In the genomic region with DNA sequence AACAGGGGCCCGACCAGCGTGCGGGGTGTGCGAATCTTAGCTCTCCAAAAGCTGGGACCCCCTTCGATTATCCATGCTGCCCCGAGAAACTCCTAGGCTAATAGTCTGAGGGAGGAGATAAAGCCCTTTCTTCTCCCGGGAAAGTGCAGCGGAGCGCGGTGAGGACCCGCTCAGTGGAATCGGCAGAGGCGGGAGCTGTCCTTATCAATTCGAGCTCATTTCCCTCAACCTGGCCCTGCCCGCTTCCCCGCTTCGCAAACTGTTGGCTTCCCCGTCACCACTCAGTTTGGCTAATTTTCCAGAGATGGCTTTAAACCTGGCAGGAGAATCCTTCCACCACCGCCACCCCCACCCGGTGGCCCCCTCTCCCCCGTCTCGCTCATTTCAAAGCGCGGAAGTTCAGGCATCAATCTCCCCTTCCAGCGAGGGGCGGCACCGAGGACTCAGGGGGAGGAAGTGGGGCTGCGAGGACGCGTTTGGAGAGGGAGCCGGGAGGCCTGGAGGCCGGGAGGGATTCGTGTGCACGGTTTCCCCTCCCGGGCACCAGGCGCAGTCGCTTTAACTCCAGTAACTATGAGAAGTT, we compare ENCODE assay signal across 9 cellular contexts. TPM values are rescaled to one million over a fixed set of nuclear protein-coding genes. Genes with fewer than 3 reads are reported as not detected.
DNase-seq lines count a peak whose midpoint lies in the region; ATAC-seq and TF ChIP-seq lines count a peak whose summit lies in the region.
"Had no signal": no experiment of that assay in that cellular context is flagged by ENCODE, and none has a peak within 500 bp of the region (broad histone marks: within the 10 kb centered on the region; RNA-seq: fewer than 3 reads in every experiment).

No MANE protein-coding gene starts in this region.

- intact Hi-C loops in testis (cut with DNase I; ENCODE audit: low total_unique reads), result no loop called here

- H3K36me3 ChIP-seq in testis (ENCODE audit: low read depth, missing control alignments), result no peaks in the 10 kb centered on the region

- no peaks in the 10 kb centered on the region for H3K9me3 Mint-ChIP-seq in activated naive CD4-positive, alpha-beta T cell treated with anti-CD3 and anti-CD28 coated beads, Interleukin-2, amount 50 U/mL, for 24 hours
- H3K9me3 Mint-ChIP-seq in activated naive CD4-positive, alpha-beta T cell treated with anti-CD3 and anti-CD28 coated beads, Interleukin-2, amount 10 ng/mL, durations not matched to agents 7 days and 5 days, result no peaks in the 10 kb centered on the region
- no peaks in the 10 kb centered on the region for H3K9me3 Mint-ChIP-seq in activated T-helper 17 cell treated with anti-CD3 and anti-CD28 coated beads, Interleukin-2, amount 50 U/mL, for 72 hours

- 1% methylated on average over 18 to 37 of the region's 37 CpGs for WGBS in testis, 2 donors

- TF ChIP-seq POLR2A in testis (IDR thresholded peaks at IDR 0.05), result no peak

- peak overlapping the region; percentile 36 for H3K4me3 Mint-ChIP-seq in activated naive CD4-positive, alpha-beta T cell treated with anti-CD3 and anti-CD28 coated beads, Interleukin-2, amount 50 U/mL, for 24 hours
- no peak overlapping the region for H3K4me3 Mint-ChIP-seq in activated naive CD4-positive, alpha-beta T cell treated with anti-CD3 and anti-CD28 coated beads, Interleukin-2, amount 10 ng/mL, durations not matched to agents 7 days and 5 days
- H3K4me3 Mint-ChIP-seq in activated T-helper 17 cell treated with anti-CD3 and anti-CD28 coated beads, Interleukin-2, amount 50 U/mL, for 72 hours, result peak overlapping the region; percentile 35

- no peak overlapping the region for H3K27ac ChIP-seq in testis
- H3K27ac ChIP-seq: VCaP had no signal

- no peak for DNase-seq in activated naive CD4-positive, alpha-beta T cell treated with anti-CD3 and anti-CD28 coated beads, Interleukin-2, amount 10 ng/mL, durations not matched to agents 7 days and 5 days
- peak; percentile 88 for DNase-seq in left kidney (ENCODE audit: low read depth, low spot score)
- DNase-seq in testis, result no peak
- no peak for DNase-seq in stimulated activated naive CD4-positive, alpha-beta T cell (lab: John Stamatoyannopoulos, UW)
- no peak for DNase-seq in HCEC 1CT

- CTCF ChIA-PET in activated naive CD4-positive, alpha-beta T cell treated with anti-CD3 and anti-CD28 coated beads, Interleukin-2, amount 10 ng/mL, durations not matched to agents 7 days and 5 days (lab: Charles Lee), result interaction anchor here (0.6 kb wide), 1 partner anchor 1689 kb away, joined by 3 read pairs; no protein-coding TSS in a partner anchor

- no peaks in the 10 kb centered on the region for H3K27me3 ChIP-seq in testis

- no peak overlapping the region for H3K27ac Mint-ChIP-seq in activated naive CD4-positive, alpha-beta T cell treated with anti-CD3 and anti-CD28 coated beads, Interleukin-2, amount 50 U/mL, for 24 hours
- H3K27ac Mint-ChIP-seq in activated naive CD4-positive, alpha-beta T cell treated with anti-CD3 and anti-CD28 coated beads, Interleukin-2, amount 10 ng/mL, durations not matched to agents 7 days and 5 days, result no peak overlapping the region
- H3K27ac Mint-ChIP-seq in activated T-helper 17 cell treated with anti-CD3 and anti-CD28 coated beads, Interleukin-2, amount 50 U/mL, for 72 hours, result no peak overlapping the region

- H3K4me3 ChIP-seq in testis, result peak overlapping the region; percentile 34 to 54

- H3K4me1 ChIP-seq in testis, result peaks cover 9% of the 10 kb centered on the region

- no peaks in the 10 kb centered on the region for H3K9me3 ChIP-seq in testis

- H3K4me1 Mint-ChIP-seq in activated naive CD4-positive, alpha-beta T cell treated with anti-CD3 and anti-CD28 coated beads, Interleukin-2, amount 50 U/mL, for 24 hours, result peaks cover 6% of the 10 kb centered on the region
- no peaks in the 10 kb centered on the region for H3K4me1 Mint-ChIP-seq in activated naive CD4-positive, alpha-beta T cell treated with anti-CD3 and anti-CD28 coated beads, Interleukin-2, amount 10 ng/mL, durations not matched to agents 7 days and 5 days
- peaks cover 5% of the 10 kb centered on the region for H3K4me1 Mint-ChIP-seq in activated T-helper 17 cell treated with anti-CD3 and anti-CD28 coated beads, Interleukin-2, amount 50 U/mL, for 72 hours

- TF ChIP-seq CTCF in testis (IDR thresholded peaks at IDR 0.05), result no peak

- peaks cover 37% of the 10 kb centered on the region for H3K27me3 Mint-ChIP-seq in activated naive CD4-positive, alpha-beta T cell treated with anti-CD3 and anti-CD28 coated beads, Interleukin-2, amount 50 U/mL, for 24 hours
- H3K27me3 Mint-ChIP-seq in activated naive CD4-positive, alpha-beta T cell treated with anti-CD3 and anti-CD28 coated beads, Interleukin-2, amount 10 ng/mL, durations not matched to agents 7 days and 5 days, result peaks cover 62% of the 10 kb centered on the region
- peaks cover 39% of the 10 kb centered on the region for H3K27me3 Mint-ChIP-seq in activated T-helper 17 cell treated with anti-CD3 and anti-CD28 coated beads, Interleukin-2, amount 50 U/mL, for 72 hours

- no peak for ATAC-seq in activated T-helper 17 cell treated with anti-CD3 and anti-CD28 coated beads, Interleukin-2, amount 50 U/mL, for 72 hours (replicated peaks)
- ATAC-seq in HG03025 (IDR thresholded peaks at IDR 0.05; ENCODE audit: low FRiP score, unreplicated experiment), result no peak

- H3K36me3 Mint-ChIP-seq in activated naive CD4-positive, alpha-beta T cell treated with anti-CD3 and anti-CD28 coated beads, Interleukin-2, amount 50 U/mL, for 24 hours, result no peaks in the 10 kb centered on the region
- no peaks in the 10 kb centered on the region for H3K36me3 Mint-ChIP-seq in activated naive CD4-positive, alpha-beta T cell treated with anti-CD3 and anti-CD28 coated beads, Interleukin-2, amount 10 ng/mL, durations not matched to agents 7 days and 5 days
- H3K36me3 Mint-ChIP-seq in activated T-helper 17 cell treated with anti-CD3 and anti-CD28 coated beads, Interleukin-2, amount 50 U/mL, for 72 hours (ENCODE audit: low read depth), result no peaks in the 10 kb centered on the region

RNA-seq across cellular contexts. Expression of a gene that starts 1.6 kb away (rescaled TPM):
- total RNA-seq in activated T-helper 17 cell treated with anti-CD3 and anti-CD28 coated beads, Interleukin-2, amount 50 U/mL, for 72 hours, result not detected
- total RNA-seq in testis, result 1 to 10 TPM; 2.0 to 3.3 TPM
- polyA plus RNA-seq in testis (ENCODE audit: insufficient read depth, low read depth, low replicate concordance), result 2.7 TPM
